34 cellular contexts compared by ENCODE assay signal in the genomic region with DNA sequence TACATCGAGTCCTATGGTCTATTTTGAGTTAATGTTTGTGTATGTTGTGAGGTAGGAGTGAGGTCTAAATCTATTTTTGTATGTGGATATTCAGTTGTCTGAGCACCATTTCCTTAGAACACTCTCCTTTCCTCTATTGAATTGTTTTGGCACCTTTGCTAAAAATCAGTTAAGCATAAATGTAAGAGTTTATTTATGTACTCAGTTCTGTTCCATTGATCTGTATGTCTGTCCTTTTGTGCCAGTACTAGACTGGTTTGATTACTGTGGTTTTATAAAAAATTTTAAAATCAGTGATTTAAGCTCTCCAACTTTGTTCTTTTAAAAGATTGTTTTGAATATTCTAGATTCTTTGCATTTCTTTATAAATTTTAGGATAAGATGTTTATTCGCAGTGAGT.
"Had no signal": no experiment of that assay in that cellular context is flagged by ENCODE, and none has a peak within 500 bp of the region (broad histone marks: within the 10 kb centered on the region; RNA-seq: fewer than 3 reads in every experiment).

No MANE protein-coding gene starts in this region.

- ATAC-seq: activated CD8-positive, alpha-beta T cell treated with anti-CD3 and anti-CD28 coated beads for 36 hours; activated naive CD4-positive, alpha-beta T cell treated with anti-CD3 and anti-CD28 coated beads, Interleukin-2, amount 50 U/mL, for 72 hours; activated T-cell treated with anti-CD3 and anti-CD28 coated beads, Interleukin-2, amount 50 U/mL, for 4 hours; activated T-cell treated with anti-CD3 and anti-CD28 coated beads, Interleukin-2, amount 50 U/mL, for 72 hours; activated T-helper 17 cell treated with anti-CD3 and anti-CD28 coated beads, Interleukin-2, amount 50 U/mL, for 72 hours; body of pancreas had no signal

- H3K4me3 ChIP-seq: adrenal gland, body of pancreas, breast epithelium had no signal

- DNase-seq: activated B cell treated with CpG ODN at 0.5 μM for 24 hours; activated CD4-positive, alpha-beta memory T cell treated with anti-CD3 and anti-CD28 coated beads for 36 hours; activated CD4-positive, alpha-beta T cell treated with anti-CD3 and anti-CD28 coated beads for 4 hours; activated CD4-positive, alpha-beta T cell treated with anti-CD3 and anti-CD28 coated beads, Interleukin-2, amount 10 ng/mL, durations not matched to agents 24 days and 14 days; activated CD4-positive, alpha-beta T cell treated with anti-CD3 and anti-CD28 coated beads, Interleukin-2, amount 50 U/mL, for 1 hour; activated CD4-positive, alpha-beta T cell treated with anti-CD3 and anti-CD28 coated beads, Interleukin-2, amount 50 U/mL, for 4 hours; activated CD4-positive, CD25-positive, alpha-beta regulatory T cell treated with anti-CD3 and anti-CD28 coated beads, Interleukin-2, amount 50 U/mL, for 72 hours; activated CD8-positive, alpha-beta memory T cell treated with anti-CD3 and anti-CD28 coated beads, Interleukin-2, amount 50 U/mL, for 4 hours; activated CD8-positive, alpha-beta T cell treated with anti-CD3 and anti-CD28 coated beads for 36 hours; activated effector memory CD4-positive, alpha-beta T cell treated with anti-CD3 and anti-CD28 coated beads, Interleukin-2, amount 50 U/mL, for 16 hours; activated gamma-delta T cell treated with Interleukin-2 at 50 U/mL for 16 hours; activated naive CD4-positive, alpha-beta T cell; activated naive CD4-positive, alpha-beta T cell treated with anti-CD3 and anti-CD28 coated beads for 36 hours; activated naive CD4-positive, alpha-beta T cell treated with anti-CD3 and anti-CD28 coated beads, Interleukin-2, amount 50 U/mL, for 16 hours; activated naive CD8-positive, alpha-beta T cell treated with anti-CD3 and anti-CD28 coated beads for 36 hours; activated T-cell treated with anti-CD3 and anti-CD28 coated beads for 4 hours; activated T-cell treated with anti-CD3 and anti-CD28 coated beads, Interleukin-2, amount 50 U/mL, for 1 hour; activated T-cell treated with anti-CD3 and anti-CD28 coated beads, Interleukin-2, amount 50 U/mL, for 4 hours; activated T-cell treated with anti-CD3 and anti-CD28 coated beads, Interleukin-2, amount 50 U/mL, for 72 hours; adrenal gland; amniotic stem cell; aorta; body of pancreas; brain microvascular endothelial cell; central memory CD4-positive, alpha-beta T cell; T-helper 1 cell; T-helper 2 cell; T-helper 9 cell had no signal

- H3K9me3 ChIP-seq: adrenal gland, body of pancreas, breast epithelium had no signal

- H3K4me1 ChIP-seq: adrenal gland, body of pancreas, breast epithelium had no signal

- H3K27me3 ChIP-seq: adrenal gland, body of pancreas, brain microvascular endothelial cell, breast epithelium had no signal

- H3K27ac ChIP-seq: adrenal gland, body of pancreas, brain microvascular endothelial cell, breast epithelium, VCaP had no signal

- FAIRE-seq: astrocyte, TTC549 had no signal

- H3K36me3 ChIP-seq: adrenal gland, brain microvascular endothelial cell, breast epithelium had no signal
